10 cellular contexts compared by ENCODE assay signal in genomic region chr20:2658414-2659354, GRCh38. TPM values are rescaled to one million over a fixed set of nuclear protein-coding genes. Genes with fewer than 3 reads are reported as not detected.
DNase-seq lines count a peak whose midpoint lies in the region; ATAC-seq, FAIRE-seq and TF ChIP-seq lines count a peak whose summit lies in the region.
"Had no signal": no experiment of that assay in that cellular context is flagged by ENCODE, and none has a peak within 500 bp of the region (broad histone marks: within the 10 kb centered on the region; RNA-seq: fewer than 3 reads in every experiment).

No MANE protein-coding gene starts in this region.

- no peaks in the 10 kb centered on the region for H3K9me1 ChIP-seq in endothelial cell of umbilical vein (replicated peaks; ENCODE audit: control insufficient read depth, extremely low read depth, insufficient read depth, low read length)

- H3K27ac Mint-ChIP-seq in CD4-positive, alpha-beta memory T cell, result peak overlapping the region in 6 of 7 donors; percentile 4 to 81 (median 72)
- no peak overlapping the region for H3K27ac Mint-ChIP-seq in progenitor cell of endocrine pancreas

- FAIRE-seq in endothelial cell of umbilical vein (lab: Jason Lieb, UNC), result peak; percentile 12

- H3K9me3 ChIP-seq in CD4-positive, alpha-beta memory T cell (ENCODE audit: control insufficient read depth in 1 of 2, low read length in 2 of 2), result no peaks in the 10 kb centered on the region
- no peaks in the 10 kb centered on the region for H3K9me3 ChIP-seq in endothelial cell of umbilical vein (replicated peaks; ENCODE audit: control insufficient read depth, insufficient read depth, low read length)

- no peak overlapping the region for H3K4me3 ChIP-seq in CD4-positive, alpha-beta memory T cell (ENCODE audit: low read length in 2 of 2)
- no peak overlapping the region for H3K4me3 ChIP-seq in endothelial cell of umbilical vein (replicated peaks in 1 of 3; ENCODE audit: insufficient read depth in 1 of 3, low read depth in 1 of 3, low read length in 3 of 3)
- H3K4me3 ChIP-seq: PC-9 had no signal

- peaks cover 27 to 63% (median 37%) of the 10 kb centered on the region in 4 donors for H3K4me1 Mint-ChIP-seq in CD4-positive, alpha-beta memory T cell
- H3K4me1 Mint-ChIP-seq in progenitor cell of endocrine pancreas (ENCODE audit: low read depth), result peaks cover 15% of the 10 kb centered on the region

- peak overlapping the region in 2 of 8 donors; percentile 16 to 37 for H3K4me3 Mint-ChIP-seq in CD4-positive, alpha-beta memory T cell
- no peak overlapping the region for H3K4me3 Mint-ChIP-seq in progenitor cell of endocrine pancreas (ENCODE audit: low read depth)

- ATAC-seq in GM19455 (IDR thresholded peaks at IDR 0.05; ENCODE audit: unreplicated experiment), result no peak

- H2AFZ ChIP-seq in endothelial cell of umbilical vein (ENCODE audit: low read depth, low read length), result no peak overlapping the region
- H2AFZ ChIP-seq: PC-9 had no signal

- peaks cover 72% of the 10 kb centered on the region for H3K36me3 ChIP-seq in CD4-positive, alpha-beta memory T cell (ENCODE audit: insufficient read depth, low read length)
- peaks cover 33 to 57% of the 10 kb centered on the region in 2 experiments for H3K36me3 ChIP-seq in endothelial cell of umbilical vein (ENCODE audit: control insufficient read depth in 2 of 2, extremely low read depth in 1 of 2, insufficient read depth in 2 of 2, low read length in 2 of 2)

- no peak for DNase-seq in CD4-positive, alpha-beta memory T cell
- DNase-seq in RPMI8226 (peak; percentile 26), endothelial cell of umbilical vein (ENCODE audit: low read depth, low spot score) (no peak), NCI-H187 (lab: John Stamatoyannopoulos, UW) (no peak), GM13976 (ENCODE audit: low spot score) (no peak), progenitor cell of endocrine pancreas (ENCODE audit: low spot score, unreplicated experiment) (no peak)
- DNase-seq: PC-9 had no signal

- peaks cover 19% of the 10 kb centered on the region for H3K4me1 ChIP-seq in CD4-positive, alpha-beta memory T cell (ENCODE audit: insufficient read depth, low read length)
- peaks cover 23% of the 10 kb centered on the region for H3K4me1 ChIP-seq in endothelial cell of umbilical vein (ENCODE audit: control insufficient read depth, extremely low read depth, insufficient read depth, low read length)

- dilution Hi-C loops in endothelial cell of umbilical vein (cut with MboI; ENCODE audit: extremely low pct_ligation_motif_present, low sequenced_read_pairs), result no loop called here

- H3K27me3 ChIP-seq in CD4-positive, alpha-beta memory T cell (ENCODE audit: insufficient read depth, low read length), result no peaks in the 10 kb centered on the region
- no peaks in the 10 kb centered on the region for H3K27me3 ChIP-seq in endothelial cell of umbilical vein (ENCODE audit: control insufficient read depth in 2 of 2, insufficient read depth in 2 of 2, low read length in 2 of 2)

- H3K4me2 ChIP-seq in endothelial cell of umbilical vein (ENCODE audit: insufficient read depth, low read length), result no peak overlapping the region
- H3K4me2 ChIP-seq: PC-9 had no signal

- H3K36me3 Mint-ChIP-seq in CD4-positive, alpha-beta memory T cell, result peaks cover 79 to 89% of the 10 kb centered on the region in 2 donors
- H3K36me3 Mint-ChIP-seq in progenitor cell of endocrine pancreas (ENCODE audit: insufficient read depth), result peaks cover 44% of the 10 kb centered on the region

- no peaks in the 10 kb centered on the region for H4K20me1 ChIP-seq in endothelial cell of umbilical vein (replicated peaks; ENCODE audit: control insufficient read depth, extremely low read depth, insufficient read depth, low read length)

- in situ Hi-C loops in GM13976 (cut with MboI; ENCODE audit: low sequenced_read_pairs, unreplicated experiment), result no loop called here

- no peak overlapping the region for H3K9ac ChIP-seq in endothelial cell of umbilical vein (replicated peaks; ENCODE audit: extremely low read depth, insufficient read depth, low read length)

- BruUV-seq in endothelial cell of umbilical vein (replicated peaks; lab: Mats Ljungman, UMichigan), result no TSS peak

- CTCF ChIA-PET in CD4-positive, alpha-beta memory T cell (lab: Charles Lee; ENCODE audit: partially characterized antibody), result no interaction called here
- CTCF ChIA-PET in endothelial cell of umbilical vein (lab: Charles Lee), result no interaction called here

- H3K79me2 ChIP-seq in endothelial cell of umbilical vein (ENCODE audit: control insufficient read depth, insufficient read depth, low read length), result peaks cover 45% of the 10 kb centered on the region

- POLR2A ChIA-PET in CD4-positive, alpha-beta memory T cell (lab: Charles Lee; ENCODE audit: partially characterized antibody), result interaction anchor here (1.0 kb wide), 1 partner anchor 10 kb away, joined by 3 read pairs; no protein-coding TSS in a partner anchor
- POLR2A ChIA-PET in endothelial cell of umbilical vein (lab: Charles Lee), result no interaction called here

- no peaks in the 10 kb centered on the region for H3K27me3 Mint-ChIP-seq in CD4-positive, alpha-beta memory T cell
- no peaks in the 10 kb centered on the region for H3K27me3 Mint-ChIP-seq in progenitor cell of endocrine pancreas
- H3K27me3 Mint-ChIP-seq: IgD-negative memory B cell had no signal

- no peak overlapping the region for H3K27ac ChIP-seq in CD4-positive, alpha-beta memory T cell (ENCODE audit: low read depth, low read length)
- H3K27ac ChIP-seq in endothelial cell of umbilical vein (ENCODE audit: insufficient read depth, low read depth, low read length), result no peak overlapping the region
- H3K27ac ChIP-seq: PC-9 had no signal

- TF ChIP-seq POLR2A in GM18526 (IDR thresholded peaks at IDR 0.05; ENCODE audit: extremely low read depth, insufficient read length), result peak; percentile 51
- no peak for TF ChIP-seq POLR2A in endothelial cell of umbilical vein (IDR thresholded peaks at IDR 0.05; ENCODE audit: low read depth, low read length)

- TF ChIP-seq CTCF in endothelial cell of umbilical vein (IDR thresholded peaks at IDR 0.05; ENCODE audit: extremely low read depth in 1 of 2, insufficient read depth in 1 of 2, low read depth in 1 of 2, low read length in 2 of 2), result no peak
- no peak for TF ChIP-seq CTCF in GM13976 (IDR thresholded peaks at IDR 0.05; ENCODE audit: borderline replicate concordance, control extremely low read depth, extremely low read depth, insufficient read depth, missing control alignments)
- TF ChIP-seq CTCF in progenitor cell of endocrine pancreas (IDR thresholded peaks at IDR 0.05; ENCODE audit: unreplicated experiment), result no peak

- peaks cover 0 to 2% (median 0%) of the 10 kb centered on the region in 8 donors for H3K9me3 Mint-ChIP-seq in CD4-positive, alpha-beta memory T cell
- no peaks in the 10 kb centered on the region for H3K9me3 Mint-ChIP-seq in progenitor cell of endocrine pancreas (ENCODE audit: low read depth)
- H3K9me3 Mint-ChIP-seq: IgD-negative memory B cell had no signal

- intact Hi-C loops in CD4-positive, alpha-beta memory T cell (cut with micrococcal nuclease), result no loop called here
- intact Hi-C loops in endothelial cell of umbilical vein (cut with micrococcal nuclease), result loop anchor here (10.0 kb wide), 1 partner anchor 554 kb away; the partner anchor contains the start of gene STK35

TF ChIP-seq in endothelial cell of umbilical vein, 7 proteins besides CTCF, POLR2A, EP300 and RAD21 (continues in another document):
- peak; percentile 67 for TF ChIP-seq POLR2AphosphoS5 (IDR thresholded peaks at IDR 0.05; ENCODE audit: insufficient read depth, low read depth, low read length)
- TF ChIP-seq, protein P1, sequence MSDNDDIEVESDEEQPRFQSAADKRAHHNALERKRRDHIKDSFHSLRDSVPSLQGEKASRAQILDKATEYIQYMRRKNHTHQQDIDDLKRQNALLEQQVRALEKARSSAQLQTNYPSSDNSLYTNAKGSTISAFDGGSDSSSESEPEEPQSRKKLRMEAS (IDR thresholded peaks at IDR 0.05; ENCODE audit: insufficient read depth, insufficient read length), result no peak

RNA-seq across cellular contexts. Expression of gene IDH3B, which starts 5.3 kb away (rescaled TPM):
- 10 to 100 TPM; 93.3 to 96.5 TPM for total RNA-seq in CD4-positive, alpha-beta memory T cell
- polyA plus RNA-seq in CD4-positive, alpha-beta memory T cell, result 100 to 1,000 TPM in 1 of 2 donors, 10 to 100 TPM in 1; 88.1 to 132 TPM
- total RNA-seq in endothelial cell of umbilical vein, result 86.9 and 87.9 TPM in 2 replicates
- polyA plus RNA-seq in endothelial cell of umbilical vein, result 168 and 177 TPM in 2 replicates
- 143 and 156 TPM in 2 replicates for polyA plus RNA-seq in endothelial cell of umbilical vein (2011; cell fraction: cytosol; rRNA removed)
- 642 and 647 TPM in 2 replicates for polyA plus RNA-seq in endothelial cell of umbilical vein (2011; cell fraction: nucleus; rRNA removed)
- polyA plus RNA-seq in endothelial cell of umbilical vein (2012), result 88.4 and 100 TPM in 2 replicates
- polyA minus RNA-seq in endothelial cell of umbilical vein, result 118 and 153 TPM in 2 replicates
- 37.3 TPM for polyA minus RNA-seq in endothelial cell of umbilical vein (2011; cell fraction: cytosol; rRNA and poly(A)+ RNA removed)
- 79.6 and 90.2 TPM in 2 replicates for polyA minus RNA-seq in endothelial cell of umbilical vein (2011; cell fraction: nucleus; rRNA and poly(A)+ RNA removed)
- total RNA-seq in progenitor cell of endocrine pancreas, result 98.9 and 108 TPM in 2 replicates

RNA-seq across cellular contexts. Expression of gene NOP56, which starts 6.3 kb away (rescaled TPM):
- total RNA-seq in CD4-positive, alpha-beta memory T cell, result 100 to 1,000 TPM; 258 to 270 TPM
- polyA plus RNA-seq in CD4-positive, alpha-beta memory T cell, result 100 to 1,000 TPM in 1 of 2 donors, 10 to 100 TPM in 1; 83.4 to 136 TPM
- total RNA-seq in endothelial cell of umbilical vein (305 and 329 TPM in 2 replicates), progenitor cell of endocrine pancreas (271 and 282 TPM in 2 replicates)
- polyA plus RNA-seq in endothelial cell of umbilical vein, result 145 and 151 TPM in 2 replicates
- polyA plus RNA-seq in endothelial cell of umbilical vein (2011; cell fraction: cytosol; rRNA removed), result 147 and 160 TPM in 2 replicates
- polyA plus RNA-seq in endothelial cell of umbilical vein (2011; cell fraction: nucleus; rRNA removed), result 723 and 828 TPM in 2 replicates
- polyA plus RNA-seq in endothelial cell of umbilical vein (2012), result 201 and 262 TPM in 2 replicates
- polyA minus RNA-seq in endothelial cell of umbilical vein, result 219 and 245 TPM in 2 replicates
- 155 TPM for polyA minus RNA-seq in endothelial cell of umbilical vein (2011; cell fraction: cytosol; rRNA and poly(A)+ RNA removed)
- polyA minus RNA-seq in endothelial cell of umbilical vein (2011; cell fraction: nucleus; rRNA and poly(A)+ RNA removed), result 208 and 267 TPM in 2 replicates

RNA-seq across cellular contexts. Expression of gene EBF4, which starts 33.9 kb away (rescaled TPM):
- total RNA-seq in CD4-positive, alpha-beta memory T cell, result 1 to 10 TPM; 2.8 to 3.1 TPM
- under 1 TPM in 1 of 2 donors, not detected in 1; 0.65 TPM for polyA plus RNA-seq in CD4-positive, alpha-beta memory T cell
- total RNA-seq in endothelial cell of umbilical vein (3.0 and 3.4 TPM in 2 replicates), progenitor cell of endocrine pancreas (63.8 and 64.9 TPM in 2 replicates)
- 2.5 and 2.7 TPM in 2 replicates for polyA plus RNA-seq in endothelial cell of umbilical vein
- 0.94 and 1.4 TPM in 2 replicates for polyA plus RNA-seq in endothelial cell of umbilical vein (2011; cell fraction: cytosol; rRNA removed)
- polyA plus RNA-seq in endothelial cell of umbilical vein (2011; cell fraction: nucleus; rRNA removed), result 7.2 and 10.3 TPM in 2 replicates
- polyA plus RNA-seq in endothelial cell of umbilical vein (2012), result 2.6 and 5.2 TPM in 2 replicates
- polyA minus RNA-seq in endothelial cell of umbilical vein, result 0.70 and 2.9 TPM in 2 replicates
- polyA minus RNA-seq in endothelial cell of umbilical vein (2011; cell fraction: cytosol; rRNA and poly(A)+ RNA removed), result not detected
- polyA minus RNA-seq in endothelial cell of umbilical vein (2011; cell fraction: nucleus; rRNA and poly(A)+ RNA removed), result 2.2 and 3.8 TPM in 2 replicates

Comparison
In these comparisons a context has a peak if more than half of its experiments do, and no peak if none do; other contexts are left out.
1. RNA of gene EBF4, which starts 33.9 kb away (total RNA-seq): 63.8 to 64.9 TPM in progenitor cell of endocrine pancreas; 3.0 to 3.4 TPM in endothelial cell of umbilical vein and 2.8 to 3.1 TPM in CD4-positive, alpha-beta memory T cell; every median in the first group is over 10 times any median in the second.